Comparison of ENCODE assay signal across 8 cellular contexts in the genomic region with DNA sequence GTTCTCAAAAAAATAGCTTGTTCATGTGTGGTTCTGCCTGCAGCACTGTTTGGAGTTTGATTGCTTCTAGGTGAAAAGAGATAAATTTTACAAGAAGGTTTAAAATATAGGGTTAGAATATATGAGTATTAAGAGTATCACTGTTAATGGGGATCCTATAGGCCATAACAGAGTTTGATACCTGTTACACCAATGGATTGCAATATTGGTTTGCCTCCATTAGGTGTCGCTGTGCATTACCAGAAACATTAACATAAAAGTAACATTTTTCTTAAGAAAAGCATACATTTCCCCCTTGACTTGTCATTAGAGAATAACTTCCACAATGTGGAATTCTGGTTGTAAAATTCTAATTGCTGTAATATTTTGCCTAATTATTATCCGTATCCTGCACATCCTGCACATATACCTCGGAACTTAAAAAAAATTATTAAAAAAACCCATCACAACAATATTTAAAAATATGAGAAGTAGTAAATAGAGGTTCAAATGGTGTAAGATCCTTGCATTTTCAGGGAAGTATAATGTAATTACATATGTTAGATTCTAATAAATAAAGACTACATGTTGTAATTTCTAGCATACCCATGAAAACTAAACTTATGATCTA.
DNase-seq lines count a peak whose midpoint lies in the region; ATAC-seq, FAIRE-seq and TF ChIP-seq lines count a peak whose summit lies in the region.
"Not testable (repeated sequence)": the region's sequence is repeated elsewhere in the genome, so short reads cannot be mapped to it uniquely, and the experiment has no call there.

No MANE protein-coding gene starts in this region.

- H3K36me3 Mint-ChIP-seq in activated CD4-positive, alpha-beta T cell treated with anti-CD3 and anti-CD28 coated beads, Interleukin-2, amount 10 ng/mL, durations not matched to agents 7 days and 5 days (ENCODE audit: low read depth): not testable (repeated sequence)

- H3K4me1 Mint-ChIP-seq in activated CD4-positive, alpha-beta T cell treated with anti-CD3 and anti-CD28 coated beads, Interleukin-2, amount 10 ng/mL, durations not matched to agents 7 days and 5 days: not testable (repeated sequence)

- POLR2A ChIA-PET in A549 (lab: Yijun Ruan, JAX); activated CD4-positive, alpha-beta T cell treated with anti-CD3 and anti-CD28 coated beads, Interleukin-2, amount 10 ng/mL, durations not matched to agents 7 days and 5 days (lab: Charles Lee): not testable (repeated sequence)

- H2BK5ac ChIP-seq in trophoblast cell (ENCODE audit: low read depth, low read length, poor library complexity): not testable (repeated sequence)

- not testable (repeated sequence) for H3K27me3 Mint-ChIP-seq in activated CD4-positive, alpha-beta T cell treated with anti-CD3 and anti-CD28 coated beads, Interleukin-2, amount 10 ng/mL, durations not matched to agents 7 days and 5 days

- H3K4me2 ChIP-seq in A549; trophoblast cell (ENCODE audit: low read length): not testable (repeated sequence)

- H4K12ac ChIP-seq in trophoblast cell (ENCODE audit: low read depth, low read length): not testable (repeated sequence)

- not testable (repeated sequence) for H3K4me1 ChIP-seq in A549; trophoblast cell (ENCODE audit: control insufficient read depth in 1 of 2, insufficient read depth in 2 of 2, low read length in 2 of 2)

- H3K27me3 ChIP-seq in GM06990 (replicated peaks; ENCODE audit: control insufficient read depth, insufficient read depth, low read length); trophoblast cell (ENCODE audit: insufficient read depth, low read length): not testable (repeated sequence)

- not testable (repeated sequence) for H3K79me1 ChIP-seq in trophoblast cell (ENCODE audit: low read length)

- CTCF ChIA-PET in A549 (lab: Yijun Ruan, JAX); activated CD4-positive, alpha-beta T cell treated with anti-CD3 and anti-CD28 coated beads, Interleukin-2, amount 10 ng/mL, durations not matched to agents 7 days and 5 days (lab: Charles Lee): not testable (repeated sequence)

- peak; percentile 68 for FAIRE-seq in A549 (lab: Jason Lieb, UNC)

- TF ChIP-seq CTCF in A549 (IDR thresholded peaks at IDR 0.05) (peak; percentile 27; the same call in 2 of the 3 replicates), GM06990 (IDR thresholded peaks at IDR 0.05; ENCODE audit: insufficient read depth, low read length, poor library complexity, severe bottlenecking) (peak; percentile 29), LNCaP clone FGC (IDR thresholded peaks at IDR 0.05; ENCODE audit: control insufficient read depth, extremely low read depth, insufficient read depth) (peak; percentile 60)

- ATAC-seq in A549: peak in 1 of 2 experiments; percentile 43; a peak in 1 of 6 replicates

- not testable (repeated sequence) for H3K4me3 ChIP-seq in A549; GM06990 (replicated peaks; ENCODE audit: low read depth, low read length); LNCaP clone FGC (ENCODE audit: low read depth, low read length); trophoblast cell (ENCODE audit: low read depth, low read length)

- H3K4me3 Mint-ChIP-seq in activated CD4-positive, alpha-beta T cell treated with anti-CD3 and anti-CD28 coated beads, Interleukin-2, amount 10 ng/mL, durations not matched to agents 7 days and 5 days: not testable (repeated sequence)

- H3K9me3 ChIP-seq in A549; trophoblast cell (ENCODE audit: insufficient read depth, low read depth, low read length): not testable (repeated sequence)

- H3K9ac ChIP-seq in trophoblast cell (ENCODE audit: low read length): not testable (repeated sequence)

- not testable (repeated sequence) for H2AFZ ChIP-seq in trophoblast cell (ENCODE audit: insufficient read depth, low read length, poor library complexity)

- not testable (repeated sequence) for H3K14ac ChIP-seq in trophoblast cell (ENCODE audit: low read length)

- H4K8ac ChIP-seq in trophoblast cell (ENCODE audit: low read depth, low read length): not testable (repeated sequence)

- WGBS in A549 (ENCODE audit: missing lambda C conversion rate): 2% methylated on average over 3 of the region's 3 CpGs
- no CpG with 5 or more reads among the region's 3 CpGs for WGBS in trophoblast cell (ENCODE audit: extremely low coverage, insufficient coverage, insufficient read length)

- not testable (repeated sequence) for H3K4ac ChIP-seq in trophoblast cell (ENCODE audit: low read depth, low read length)

- H3K23ac ChIP-seq in trophoblast cell (ENCODE audit: low read length): not testable (repeated sequence)

- not testable (repeated sequence) for H3K27ac Mint-ChIP-seq in activated CD4-positive, alpha-beta T cell treated with anti-CD3 and anti-CD28 coated beads, Interleukin-2, amount 10 ng/mL, durations not matched to agents 7 days and 5 days

- peak in 1 of 2 experiments; percentile 8; a peak in 1 of 5 replicates for TF ChIP-seq RAD21 in A549 (conservative IDR thresholded peaks at IDR 0.05 in 1 of 2, IDR thresholded peaks at IDR 0.05 in 1 of 2)

- not testable (repeated sequence) for TF ChIP-seq EP300 in A549 (IDR thresholded peaks at IDR 0.05)

- not testable (repeated sequence) for H3K36me3 ChIP-seq in GM06990 (ENCODE audit: control insufficient read depth, insufficient read depth, low read length); trophoblast cell (ENCODE audit: control insufficient read depth in 1 of 2, insufficient read depth in 2 of 2, low read length in 2 of 2)

- peak in 1 of 2 experiments; percentile 13 for DNase-seq in A549 (ENCODE audit: low read depth in 1 of 2, low spot score in 1 of 2)
- DNase-seq in GM06990 (ENCODE audit: extremely low read depth, insufficient read length); LNCaP clone FGC (ENCODE audit: low read depth): not testable (repeated sequence)
- DNase-seq in NOMO-1 treated with DMSO at 0.1 percent for 48 hours (lab: John Stamatoyannopoulos, UW; ENCODE audit: unreplicated experiment): peak; percentile 16
- peak; percentile 54 for DNase-seq in activated CD4-positive, alpha-beta T cell treated with anti-CD3 and anti-CD28 coated beads, Interleukin-2, amount 10 ng/mL, durations not matched to agents 7 days and 5 days
- DNase-seq in dermis blood vessel endothelial cell: peak; percentile 60
- peak; percentile 21 for DNase-seq in inferior parietal cortex (ENCODE audit: extremely low spot score)
- DNase-seq in trophoblast cell: peak; percentile 12 to 73

- H2BK120ac ChIP-seq in trophoblast cell (ENCODE audit: insufficient read depth, low read length, poor library complexity): not testable (repeated sequence)

- TF ChIP-seq POLR2A in A549 (IDR thresholded peaks at IDR 0.05; ENCODE audit: low read length): not testable (repeated sequence)

- not testable (repeated sequence) for H3K9me3 Mint-ChIP-seq in activated CD4-positive, alpha-beta T cell treated with anti-CD3 and anti-CD28 coated beads, Interleukin-2, amount 10 ng/mL, durations not matched to agents 7 days and 5 days

- H3K79me2 ChIP-seq in trophoblast cell (ENCODE audit: control insufficient read depth, insufficient read depth, low read length, poor library complexity): not testable (repeated sequence)

- H3K27ac ChIP-seq in A549; trophoblast cell (ENCODE audit: low read depth, low read length): not testable (repeated sequence)

- H2AK5ac ChIP-seq in trophoblast cell (ENCODE audit: low read length): not testable (repeated sequence)

- H4K91ac ChIP-seq in trophoblast cell (ENCODE audit: low read depth, low read length): not testable (repeated sequence)

- H2BK12ac ChIP-seq in trophoblast cell (ENCODE audit: low read length): not testable (repeated sequence)

- H3K18ac ChIP-seq in trophoblast cell (ENCODE audit: low read length): not testable (repeated sequence)
